23 cellular contexts compared by ENCODE assay signal in genomic region chr16:13100970-13101369, GRCh38.
"Had no signal": no experiment of that assay in that cellular context is flagged by ENCODE, and none has a peak within 500 bp of the region (broad histone marks: within the 10 kb centered on the region; RNA-seq: fewer than 3 reads in every experiment).

No MANE protein-coding gene starts in this region.

- H3K27me3 ChIP-seq: colonic mucosa, esophagus squamous epithelium, gastrocnemius medialis had no signal

- DNase-seq: colonic mucosa; cortex of kidney; effector CD8-positive, alpha-beta T cell; effector memory CD8-positive, alpha-beta T cell; endodermal cell; erythroblast; esophagus squamous epithelium; foreskin fibroblast; foreskin melanocyte; gastrocnemius medialis; glutamatergic neuron; head of caudate nucleus; heart right ventricle; hippocampal formation; left cardiac atrium; left lung; left ventricle myocardium superior; lower lobe of right lung; mesenchymal stem cell; midbrain had no signal

- H3K36me3 ChIP-seq: colonic mucosa, esophagus squamous epithelium, gastrocnemius medialis, heart right ventricle, left lung, lower lobe of right lung had no signal

- H3K4me3 ChIP-seq: colonic mucosa, esophagus squamous epithelium, gastrocnemius medialis, heart right ventricle, left lung, lower lobe of right lung had no signal

- H3K27ac Mint-ChIP-seq: dendritic cell treated with granulocyte-macrophage colony-stimulating factor and Interleukin-4, amounts not matched to agents 40 ng/mL and 50 ng/mL, for 4 days; effector memory CD8-positive, alpha-beta T cell; endodermal cell had no signal

- ATAC-seq: effector memory CD8-positive, alpha-beta T cell; esophagus mucosa; gastrocnemius medialis; heart right ventricle; left cardiac atrium; left lung; left ventricle myocardium superior; lower lobe of right lung had no signal

- H3K27ac ChIP-seq: colonic mucosa, epithelial cell of prostate, esophagus squamous epithelium, gastrocnemius medialis, heart right ventricle, left lung, lower lobe of right lung had no signal

- H3K4me1 ChIP-seq: colonic mucosa, esophagus squamous epithelium, gastrocnemius medialis, heart right ventricle, left lung, lower lobe of right lung had no signal

- H3K9me3 ChIP-seq: colonic mucosa, esophagus squamous epithelium, gastrocnemius medialis, lower lobe of right lung had no signal

- H3K4me3 Mint-ChIP-seq: dendritic cell treated with granulocyte-macrophage colony-stimulating factor and Interleukin-4, amounts not matched to agents 40 ng/mL and 50 ng/mL, for 4 days; effector memory CD8-positive, alpha-beta T cell; endodermal cell had no signal

- H3K27me3 Mint-ChIP-seq: dendritic cell treated with granulocyte-macrophage colony-stimulating factor and Interleukin-4, amounts not matched to agents 40 ng/mL and 50 ng/mL, for 4 days; effector memory CD8-positive, alpha-beta T cell had no signal
